ENCODE assay signal across 8 cellular contexts in genomic region chr4:77156533-77156911, GRCh38. TPM values are rescaled to one million over a fixed set of nuclear protein-coding genes. Genes with fewer than 3 reads are reported as not detected.
DNase-seq lines count a peak whose midpoint lies in the region; ATAC-seq and FAIRE-seq lines count a peak whose summit lies in the region.

No MANE protein-coding gene starts in this region.

- H3K9ac ChIP-seq in BLaER1 = peak overlapping the region; percentile 97

- no peaks in the 10 kb centered on the region for H3K27me3 ChIP-seq in BLaER1

- peak overlapping the region; percentile 100 for H3K4me3 ChIP-seq in BLaER1

- peak; percentile 87 for ATAC-seq in HG03442 (IDR thresholded peaks at IDR 0.05; ENCODE audit: unreplicated experiment)
- ATAC-seq in activated CD4-positive, alpha-beta T cell treated with anti-CD3 and anti-CD28 coated beads for 36 hours = peak; percentile 98
- ATAC-seq in left lobe of liver = peak; percentile 89

- peak; percentile 100 for FAIRE-seq in GM19239 (lab: Jason Lieb, UNC)

- H3K27ac Mint-ChIP-seq in activated CD4-positive, alpha-beta T cell treated with anti-CD3 and anti-CD28 coated beads for 36 hours = peak overlapping the region; percentile 97
- peak overlapping the region; percentile 99 for H3K27ac Mint-ChIP-seq in dendritic cell treated with granulocyte-macrophage colony-stimulating factor and Interleukin-4, amounts not matched to agents 40 ng/mL and 50 ng/mL, for 4 days

- CTCF ChIA-PET in activated CD4-positive, alpha-beta T cell treated with anti-CD3 and anti-CD28 coated beads for 36 hours (lab: Charles Lee) = interaction anchor here (1.6 to 3.2 kb wide), 4 partner anchors 30 to 80 kb away, joined by 4 to 23 read pairs (median 6); partner anchors contain the start of gene CCNI

- peaks cover 36% of the 10 kb centered on the region for H4K20me1 ChIP-seq in BLaER1

- H3K9me3 Mint-ChIP-seq in activated CD4-positive, alpha-beta T cell treated with anti-CD3 and anti-CD28 coated beads for 36 hours (ENCODE audit: low read depth) = no peaks in the 10 kb centered on the region
- H3K9me3 Mint-ChIP-seq in dendritic cell treated with granulocyte-macrophage colony-stimulating factor and Interleukin-4, amounts not matched to agents 40 ng/mL and 50 ng/mL, for 4 days = no peaks in the 10 kb centered on the region

- H3K27me3 Mint-ChIP-seq in activated CD4-positive, alpha-beta T cell treated with anti-CD3 and anti-CD28 coated beads for 36 hours = no peaks in the 10 kb centered on the region
- H3K27me3 Mint-ChIP-seq in dendritic cell treated with granulocyte-macrophage colony-stimulating factor and Interleukin-4, amounts not matched to agents 40 ng/mL and 50 ng/mL, for 4 days = no peaks in the 10 kb centered on the region

- H3K4me3 Mint-ChIP-seq in activated CD4-positive, alpha-beta T cell treated with anti-CD3 and anti-CD28 coated beads for 36 hours = peak overlapping the region; percentile 97
- peak overlapping the region; percentile 97 for H3K4me3 Mint-ChIP-seq in dendritic cell treated with granulocyte-macrophage colony-stimulating factor and Interleukin-4, amounts not matched to agents 40 ng/mL and 50 ng/mL, for 4 days

- intact Hi-C loops in activated CD4-positive, alpha-beta T cell treated with anti-CD3 and anti-CD28 coated beads for 36 hours (cut with DNase I, micrococcal nuclease) = loop anchor here (1.0 to 10.0 kb wide), 9 partner anchors 80 to 1642 kb away; partner anchors contain the start of genes G3BP2 (in 1 of the 2), NAAA (in 1 of the 2), RCHY1 (in 1 of the 2) and SCARB2 (in 1 of the 2)
- intact Hi-C loops in dendritic cell treated with granulocyte-macrophage colony-stimulating factor and Interleukin-4, amounts not matched to agents 40 ng/mL and 50 ng/mL, for 4 days (cut with micrococcal nuclease) = loop anchor here (2.0 to 5.0 kb wide), 2 partner anchors 34 to 36 kb away; no protein-coding TSS in a partner anchor

- DNase-seq in GM19239 (ENCODE audit: insufficient read length, low spot score) (peak; percentile 87), NCI-H510A treated with DMSO at 0.1 percent for 48 hours (lab: John Stamatoyannopoulos, UW) (peak; percentile 98), left lobe of liver (ENCODE audit: low spot score) (peak; percentile 97)
- peak; percentile 95 for DNase-seq in activated CD4-positive, alpha-beta T cell treated with anti-CD3 and anti-CD28 coated beads for 36 hours
- peak; percentile 76 to 86 for DNase-seq in stimulated activated CD4-positive, alpha-beta T cell treated with anti-CD3 and anti-CD28 coated beads, Interleukin-2, amount 100 ng/mL, for 48 hours

- POLR2A ChIA-PET in activated CD4-positive, alpha-beta T cell treated with anti-CD3 and anti-CD28 coated beads for 36 hours (lab: Charles Lee) = no interaction called here

- peaks cover 4% of the 10 kb centered on the region for H3K36me3 Mint-ChIP-seq in activated CD4-positive, alpha-beta T cell treated with anti-CD3 and anti-CD28 coated beads for 36 hours (ENCODE audit: low read depth)
- peaks cover 47% of the 10 kb centered on the region for H3K36me3 Mint-ChIP-seq in dendritic cell treated with granulocyte-macrophage colony-stimulating factor and Interleukin-4, amounts not matched to agents 40 ng/mL and 50 ng/mL, for 4 days (ENCODE audit: low read depth)

- H3K36me3 ChIP-seq in BLaER1 = peaks cover 30% of the 10 kb centered on the region

- H3K4me1 ChIP-seq in BLaER1 = peaks cover 72% of the 10 kb centered on the region

- H3K4me1 Mint-ChIP-seq in activated CD4-positive, alpha-beta T cell treated with anti-CD3 and anti-CD28 coated beads for 36 hours = peaks cover 31% of the 10 kb centered on the region
- H3K4me1 Mint-ChIP-seq in dendritic cell treated with granulocyte-macrophage colony-stimulating factor and Interleukin-4, amounts not matched to agents 40 ng/mL and 50 ng/mL, for 4 days (ENCODE audit: low read depth) = peaks cover 37% of the 10 kb centered on the region

- peak overlapping the region; percentile 96 for H3K27ac ChIP-seq in BLaER1

- peak overlapping the region; percentile 91 for H3K4me2 ChIP-seq in BLaER1

- H3K9me3 ChIP-seq in BLaER1 = no peaks in the 10 kb centered on the region

RNA-seq across cellular contexts. Expression of gene CCNG2, which starts 0.5 kb away (rescaled TPM):
- 10 to 100 TPM; 25.7 to 28.6 TPM for total RNA-seq in activated CD4-positive, alpha-beta T cell treated with anti-CD3 and anti-CD28 coated beads for 36 hours
- 5.3 TPM for total RNA-seq in left lobe of liver

Comparison
In these comparisons a context has a peak if more than half of its experiments do, and no peak if none do; other contexts are left out.
1. Peak in every context shown above with its lines: DNase-seq, ATAC-seq, H3K4me3 ChIP-seq and H3K27ac ChIP-seq.